ENCODE assay signal across 8 cellular contexts in the genomic region with DNA sequence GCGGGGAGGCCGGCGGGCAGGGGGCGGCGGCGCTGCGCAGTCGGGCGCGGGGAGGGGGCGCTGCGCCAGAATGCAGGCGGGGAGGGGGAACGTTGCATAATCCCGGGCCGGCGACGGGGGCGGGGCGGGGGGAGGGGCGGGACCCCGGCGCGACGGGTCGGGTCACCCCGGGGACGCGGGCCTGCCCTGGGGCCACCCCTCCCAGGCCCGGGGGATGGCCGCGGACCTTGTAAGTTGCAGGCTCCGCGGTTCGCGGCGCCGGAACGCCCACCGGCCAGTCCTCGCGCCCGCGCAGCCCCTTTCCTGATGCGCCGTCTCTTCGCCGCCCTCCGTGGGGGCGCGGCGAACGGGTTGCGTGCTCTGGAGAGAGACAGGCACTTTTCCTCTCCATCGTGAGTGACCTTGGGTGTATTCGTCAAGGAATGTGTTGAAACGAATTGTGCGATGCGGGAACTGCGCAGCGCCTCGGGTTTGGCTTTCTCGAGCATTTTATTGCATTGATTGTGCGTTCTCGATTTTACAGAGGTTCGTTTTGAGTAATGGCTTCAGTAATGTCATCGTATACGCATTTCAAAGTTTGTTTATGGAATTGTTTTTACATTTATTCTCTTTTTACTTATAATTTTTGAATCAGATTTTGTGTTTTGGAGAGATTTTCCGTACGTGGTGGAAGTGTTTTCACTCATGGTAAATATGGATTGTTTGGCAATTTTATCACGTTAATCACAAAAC. TPM values are rescaled to one million over a fixed set of nuclear protein-coding genes. Genes with fewer than 3 reads are reported as not detected.
A peak's percentile ranks its signal among the peaks of the same experiment; 100 is the strongest.
DNase-seq lines count a peak whose midpoint lies in the region; ATAC-seq and TF ChIP-seq lines count a peak whose summit lies in the region.

No MANE protein-coding gene starts in this region.

- peak overlapping the region; percentile 70 for H3K9ac ChIP-seq in fibroblast of lung (ENCODE audit: insufficient read depth, low read length)

- peak overlapping the region; percentile 69 for H3K4me2 ChIP-seq in fibroblast of lung (ENCODE audit: extremely low read depth, insufficient read depth, low read length)

- H3K4me3 ChIP-seq in BE2C (ENCODE audit: low read depth, low read length) (peak overlapping the region; percentile 76), fibroblast of lung (replicated peaks in 1 of 4; ENCODE audit: control extremely low read depth in 1 of 4, insufficient read depth in 1 of 4, low read depth in 3 of 4, low read length in 4 of 4) (peak overlapping the region; percentile 55 to 85 (median 65))

- DNase-seq in BE2C: peak; percentile 74
- peak; percentile 47 for DNase-seq in NCI-H774 (lab: John Stamatoyannopoulos, UW)
- peak; percentile 71 for DNase-seq in activated T-cell treated with anti-CD3 and anti-CD28 coated beads, Interleukin-2, amount 50 U/mL, for 24 hours
- DNase-seq in fibroblast of lung (ENCODE audit: low read depth in 2 of 2): peak; percentile 65 to 80
- peak; percentile 74 for DNase-seq in myocyte (ENCODE audit: low read depth)
- peak; percentile 46 for DNase-seq in stromal cell of bone marrow (ENCODE audit: low read depth)

- no peak overlapping the region for H2AFZ ChIP-seq in fibroblast of lung (ENCODE audit: low read length)

- peak overlapping the region; percentile 70 for H3K27ac ChIP-seq in fibroblast of lung (ENCODE audit: insufficient read depth, low read length)

- H3K36me3 ChIP-seq in BE2C: 0 out of 2 replicates have a peak, but pooled peaks cover under 1% of the 10 kb centered on the region
- H3K36me3 ChIP-seq in fibroblast of lung (ENCODE audit: control insufficient read depth, insufficient read depth, low read length): peaks cover 1% of the 10 kb centered on the region

- peak overlapping the region; percentile 95 for H3K27ac Mint-ChIP-seq in activated T-cell treated with anti-CD3 and anti-CD28 coated beads, Interleukin-2, amount 50 U/mL, for 24 hours

- no peak for TF ChIP-seq CTCF in BE2C (IDR thresholded peaks at IDR 0.05; ENCODE audit: low read depth, low read length)
- no peak for TF ChIP-seq CTCF in fibroblast of lung (conservative IDR thresholded peaks at IDR 0.05 in 1 of 2, IDR thresholded peaks at IDR 0.05 in 1 of 2; ENCODE audit: low read depth in 1 of 2, low read length in 2 of 2)

- no peaks in the 10 kb centered on the region for H3K9me3 Mint-ChIP-seq in activated T-cell treated with anti-CD3 and anti-CD28 coated beads, Interleukin-2, amount 50 U/mL, for 24 hours

- H3K9me3 ChIP-seq in BE2C: no peaks in the 10 kb centered on the region
- H3K9me3 ChIP-seq in fibroblast of lung (ENCODE audit: control insufficient read depth, insufficient read depth, low read depth, low read length): no peaks in the 10 kb centered on the region

- H3K4me1 ChIP-seq in BE2C: no peaks in the 10 kb centered on the region
- no peaks in the 10 kb centered on the region for H3K4me1 ChIP-seq in fibroblast of lung (ENCODE audit: control insufficient read depth, extremely low read depth, insufficient read depth, low read length)

- H3K4me3 Mint-ChIP-seq in activated T-cell treated with anti-CD3 and anti-CD28 coated beads, Interleukin-2, amount 50 U/mL, for 24 hours: peak overlapping the region; percentile 88

- peaks cover 8% of the 10 kb centered on the region for H3K36me3 Mint-ChIP-seq in activated T-cell treated with anti-CD3 and anti-CD28 coated beads, Interleukin-2, amount 50 U/mL, for 24 hours (ENCODE audit: low read depth)

- no peaks in the 10 kb centered on the region for H3K27me3 ChIP-seq in BE2C
- no peaks in the 10 kb centered on the region for H3K27me3 ChIP-seq in fibroblast of lung (ENCODE audit: control insufficient read depth, insufficient read depth, low read length)

- ATAC-seq in GM19035 (IDR thresholded peaks at IDR 0.05; ENCODE audit: unreplicated experiment) (peak; percentile 35), HG03175 (IDR thresholded peaks at IDR 0.05; ENCODE audit: unreplicated experiment) (peak; percentile 30)

- H3K27me3 Mint-ChIP-seq in activated T-cell treated with anti-CD3 and anti-CD28 coated beads, Interleukin-2, amount 50 U/mL, for 24 hours: no peaks in the 10 kb centered on the region

- H4K20me1 ChIP-seq in fibroblast of lung (ENCODE audit: control insufficient read depth, extremely low read depth, insufficient read depth, low read length): no peaks in the 10 kb centered on the region

- peaks cover 41% of the 10 kb centered on the region for H3K4me1 Mint-ChIP-seq in activated T-cell treated with anti-CD3 and anti-CD28 coated beads, Interleukin-2, amount 50 U/mL, for 24 hours (ENCODE audit: low read depth)

- H3K79me2 ChIP-seq in fibroblast of lung (ENCODE audit: control insufficient read depth, insufficient read depth, low read length): peaks cover 50% of the 10 kb centered on the region

RNA-seq across cellular contexts. Expression of a gene that starts 0.8 kb away (rescaled TPM):
- 33.3 TPM for polyA plus RNA-seq in BE2C (2012; ENCODE audit: insufficient read depth, insufficient read length, low read depth)
- total RNA-seq in fibroblast of lung: 88.1 and 121 TPM in 2 replicates
- 96.9 and 107 TPM in 2 replicates for polyA plus RNA-seq in fibroblast of lung
- 51.2 and 60.4 TPM in 2 replicates for polyA plus RNA-seq in fibroblast of lung (2012)
- polyA minus RNA-seq in fibroblast of lung (ENCODE audit: low replicate concordance): 27.0 and 30.1 TPM in 2 replicates
- total RNA-seq in myocyte: 63.2 and 67.2 TPM in 2 replicates
- 46.4 TPM for polyA plus RNA-seq in myocyte (2012)

Comparison
In these comparisons a context has a peak if more than half of its experiments do, and no peak if none do; other contexts are left out.
1. Peak in every context shown above with its lines: DNase-seq, ATAC-seq, H3K4me3 ChIP-seq and H3K27ac ChIP-seq.